In genomic region chr4:13484045-13484748, GRCh38 we compare ENCODE assay signal across 8 cellular contexts. TPM values are rescaled to one million over a fixed set of nuclear protein-coding genes. Genes with fewer than 3 reads are reported as not detected.
DNase-seq lines count a peak whose midpoint lies in the region; ATAC-seq and TF ChIP-seq lines count a peak whose summit lies in the region.

RAB28 (minus strand) TSS chr4:13484340.

- peak within 1 kb of the TSS; percentile 73 for H3K4me3 ChIP-seq in BJ (ENCODE audit: low read depth, low read length)
- peak within 1 kb of the TSS; percentile 76 for H3K4me3 ChIP-seq in choroid plexus epithelial cell (ENCODE audit: low read depth, low read length)
- H3K4me3 ChIP-seq in kidney epithelial cell (ENCODE audit: low read depth, low read length) = peak within 1 kb of the TSS; percentile 90

- peak; percentile 99 for ATAC-seq in GM19324 (IDR thresholded peaks at IDR 0.05; ENCODE audit: low FRiP score, unreplicated experiment)
- peak; percentile 95 for ATAC-seq in HG03460 (IDR thresholded peaks at IDR 0.05; ENCODE audit: unreplicated experiment)

- POLR2A ChIA-PET in BJ (lab: Charles Lee) = interaction anchor here (0.7 kb wide), 2 partner anchors 70 to 162 kb away, joined by 3 read pairs; no protein-coding TSS in a partner anchor

- no peak for TF ChIP-seq CTCF in BJ (IDR thresholded peaks at IDR 0.05; ENCODE audit: insufficient read depth, low read depth, low read length)
- TF ChIP-seq CTCF in choroid plexus epithelial cell (conservative IDR thresholded peaks at IDR 0.05; ENCODE audit: low read depth, low read length) = no peak
- TF ChIP-seq CTCF in kidney epithelial cell (IDR thresholded peaks at IDR 0.05; ENCODE audit: insufficient read depth, low read length, poor library complexity, severe bottlenecking) = no peak

- DNase-seq in BJ (ENCODE audit: low read depth) (peak; percentile 78), NCI-H524 treated with DMSO at 0.1 percent for 48 hours (lab: John Stamatoyannopoulos, UW) (peak; percentile 73), choroid plexus epithelial cell (ENCODE audit: low read depth) (peak; percentile 96), kidney epithelial cell (ENCODE audit: low read depth) (peak; percentile 61)
- peak; percentile 91 to 92 for DNase-seq in activated CD4-positive, alpha-beta T cell treated with anti-CD3 and anti-CD28 coated beads for 4 hours
- DNase-seq in stimulated activated CD4-positive, alpha-beta T cell treated with anti-CD3 and anti-CD28 coated beads, Interleukin-15, amount 100 ng/mL, for 24 hours = peak; percentile 94

- CTCF ChIA-PET in BJ (lab: Yijun Ruan, JAX) = no interaction called here

- H3K27me3 ChIP-seq in BJ (ENCODE audit: control insufficient read depth, insufficient read depth, low read length) (no peaks in the 10 kb centered on the region), kidney epithelial cell (ENCODE audit: control insufficient read depth, insufficient read depth, low read length) (no peaks in the 10 kb centered on the region)

- H3K36me3 ChIP-seq in BJ (ENCODE audit: control insufficient read depth, insufficient read depth, low read length) (no peaks in the 10 kb centered on the region), kidney epithelial cell (ENCODE audit: control insufficient read depth, insufficient read depth, low read length) (no peaks in the 10 kb centered on the region)

RNA-seq across cellular contexts. Expression of gene RAB28, which starts in this region (rescaled TPM):
- 9.6 and 17.0 TPM in 2 replicates for polyA plus RNA-seq in BJ (2011; rRNA removed)
- polyA minus RNA-seq in BJ (2011; rRNA and poly(A)+ RNA removed) = 5.7 and 5.8 TPM in 2 replicates
- total RNA-seq in kidney epithelial cell = 15.5 and 17.3 TPM in 2 replicates

Comparison
In these comparisons a context has a peak if more than half of its experiments do, and no peak if none do; other contexts are left out.
1. Peak in every context shown above with its lines: DNase-seq, ATAC-seq and H3K4me3 ChIP-seq.